ENCODE assay signal across 10 cellular contexts in genomic region chr14:21171128-21171527, GRCh38. TPM values are rescaled to one million over a fixed set of nuclear protein-coding genes. Genes with fewer than 3 reads are reported as not detected.
"Had no signal": no experiment of that assay in that cellular context is flagged by ENCODE, and none has a peak within 500 bp of the region (broad histone marks: within the 10 kb centered on the region; RNA-seq: fewer than 3 reads in every experiment).

No MANE protein-coding gene starts in this region.

- FAIRE-seq: H1, H54, HTR-8/SVneo had no signal

- H3K4me3 ChIP-seq: GM23338 had no signal

- H3K4me1 Mint-ChIP-seq: GM23338, H9, IgD-negative memory B cell had no signal

- ATAC-seq: GM23338 had no signal

- H3K9ac ChIP-seq: KMS-11 had no signal

- H3K27ac Mint-ChIP-seq: GM23338, H9, IgD-negative memory B cell had no signal

- H3K36me3 Mint-ChIP-seq: IgD-negative memory B cell had no signal

- H3K4me3 Mint-ChIP-seq: GM23338, H9, IgD-negative memory B cell had no signal

- H3K9me3 Mint-ChIP-seq: GM23338, H9 had no signal

- H3K4me2 ChIP-seq: GM23338, KMS-11 had no signal

- DNase-seq: H9, HCEC 1CT, KBM-7 had no signal

- H3K27ac ChIP-seq: KMS-11 had no signal

- H2AFZ ChIP-seq: GM23338 had no signal

RNA-seq across cellular contexts. Expression of gene OR5AU1, which starts 15.3 kb away (rescaled TPM):
- total RNA-seq: GM23338, H1, H9, HT-29 had no signal
- polyA plus RNA-seq: GM23338, H1, IgD-negative memory B cell had no signal
